Comparison of ENCODE assay signal across 8 cellular contexts in the genomic region with DNA sequence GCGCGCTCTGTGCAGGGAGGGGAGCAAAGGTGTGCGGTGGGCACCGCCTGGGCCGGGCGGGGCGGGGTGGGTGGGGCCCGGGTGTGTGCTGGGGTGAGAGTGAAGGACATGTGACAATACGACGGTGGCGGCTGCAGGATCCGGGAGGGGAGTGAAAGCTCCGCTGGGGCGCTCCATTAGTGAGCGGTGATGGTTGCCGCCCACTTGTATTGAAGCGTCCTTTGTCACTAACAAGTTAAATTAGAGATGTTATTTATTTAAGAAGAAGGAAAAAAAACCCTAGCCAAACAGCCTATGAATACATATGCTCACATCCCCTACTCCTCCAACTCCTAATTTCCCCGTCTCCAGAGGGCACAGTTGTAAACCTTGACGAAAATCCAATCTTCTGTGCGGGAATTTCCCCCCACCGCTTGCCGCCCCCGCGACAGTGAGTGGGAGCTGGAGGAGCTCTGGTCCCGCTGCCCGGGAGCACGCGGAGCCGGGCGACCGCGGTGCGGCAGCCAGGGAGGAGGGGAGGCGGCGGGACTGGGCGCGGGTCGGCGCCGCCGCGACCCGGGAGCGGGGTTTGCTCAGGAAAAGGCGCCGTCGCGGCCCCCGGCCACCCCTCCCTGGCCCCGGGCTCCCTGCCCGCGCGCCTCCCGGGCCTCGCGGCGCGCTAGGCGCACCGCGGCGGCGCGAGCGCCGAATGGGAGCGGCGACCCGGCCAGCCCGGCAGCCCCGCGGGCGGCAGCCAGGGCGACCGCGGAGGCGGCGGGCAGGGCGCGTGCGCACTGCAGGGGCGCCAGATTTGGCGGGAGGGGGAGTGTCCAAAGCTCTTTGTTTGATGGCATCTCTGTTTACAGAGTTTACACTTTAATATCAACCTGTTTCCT. TPM values are rescaled to one million over a fixed set of nuclear protein-coding genes. Genes with fewer than 3 reads are reported as not detected.
DNase-seq lines count a peak whose midpoint lies in the region; ATAC-seq and TF ChIP-seq lines count a peak whose summit lies in the region.

MYB (plus strand) TSS at position 851 of the 875 bp plus-strand sequence. CDS start 206 bp downstream, outside the sequence.

- 1% methylated on average over 52 to 83 of the region's 83 CpGs for WGBS in spleen, 5 donors

- H3K27ac ChIP-seq in spleen = peak within 1 kb of the TSS in 5 of 8 donors; percentile 35 to 76 (median 68)

- DNase-seq in NK-92 treated with Interleukin-12 subunit alpha and Interleukin-12 subunit beta, amount 100 ng/mL, for 24 hours (lab: John Stamatoyannopoulos, UW) = peak; percentile 72
- no peak for DNase-seq in NK-92 (lab: John Stamatoyannopoulos, UW; ENCODE audit: unreplicated experiment)
- DNase-seq in NCI-H187 treated with DMSO at 0.1 percent for 48 hours (lab: John Stamatoyannopoulos, UW) = peak; percentile 69
- DNase-seq in T-helper 17 cell = peak; percentile 53 to 63 (median 60)
- peak; percentile 29 for DNase-seq in amniotic epithelial cell (ENCODE audit: low read depth)
- DNase-seq in spleen = peak; percentile 91

- peaks cover 21% of the 10 kb centered on the region for H3K4me1 Mint-ChIP-seq in T-helper 17 cell

- no peaks in the 10 kb centered on the region for H3K9me3 ChIP-seq in T-helper 17 cell (ENCODE audit: control insufficient read depth, low read length, poor library complexity, severe bottlenecking)
- H3K9me3 ChIP-seq in iPS-15b (ENCODE audit: control insufficient read depth, insufficient read depth, low read length) = no peaks in the 10 kb centered on the region
- no peaks in the 10 kb centered on the region for H3K9me3 ChIP-seq in spleen

- intact Hi-C loops in spleen (cut with DNase I; ENCODE audit: low total_unique reads) = no loop called here

- no peaks in the 10 kb centered on the region for H3K36me3 ChIP-seq in iPS-15b (ENCODE audit: control insufficient read depth, insufficient read depth, low read length)
- H3K36me3 ChIP-seq in spleen = no peaks in the 10 kb centered on the region

- no peaks in the 10 kb centered on the region for H3K27me3 Mint-ChIP-seq in T-helper 17 cell

- TF ChIP-seq CTCF in spleen (IDR thresholded peaks at IDR 0.05 in 8 of 11, conservative IDR thresholded peaks at IDR 0.05 in 3 of 11) = peak in 2 of 11 experiments; percentile 10 to 22

- H3K4me1 ChIP-seq in iPS-15b (ENCODE audit: control insufficient read depth, insufficient read depth, low read length) = peaks cover 6% of the 10 kb centered on the region
- H3K4me1 ChIP-seq in spleen = peaks cover 17 to 55% (median 40%) of the 10 kb centered on the region in 6 donors

- no peaks in the 10 kb centered on the region for H3K36me3 Mint-ChIP-seq in T-helper 17 cell (ENCODE audit: low read depth)

- peak within 1 kb of the TSS; percentile 73 for H3K4me3 ChIP-seq in iPS-15b (ENCODE audit: low read depth, low read length)
- peak within 1 kb of the TSS; percentile 53 to 88 (median 66) for H3K4me3 ChIP-seq in spleen

- peak within 1 kb of the TSS; percentile 39 for H3K27ac Mint-ChIP-seq in T-helper 17 cell

- no peak for TF ChIP-seq POLR2A in spleen (IDR thresholded peaks at IDR 0.05)

- H3K4me3 Mint-ChIP-seq in T-helper 17 cell = peak within 1 kb of the TSS; percentile 95

- H3K27me3 ChIP-seq in iPS-15b (ENCODE audit: control insufficient read depth, insufficient read depth, low read length) = peaks cover 25% of the 10 kb centered on the region
- peaks cover 0 to 47% (median 27%) of the 10 kb centered on the region in 7 donors for H3K27me3 ChIP-seq in spleen (replicated peaks in 1 of 7)

- H3K9ac ChIP-seq in iPS-15b (ENCODE audit: low read depth, low read length) = peak within 1 kb of the TSS; percentile 47

- ATAC-seq in HG02981 (IDR thresholded peaks at IDR 0.05; ENCODE audit: unreplicated experiment) (peak; percentile 22), T-helper 17 cell (peak; percentile 59)

RNA-seq across cellular contexts. Expression of gene MYB, which starts in this region (rescaled TPM):
- total RNA-seq in T-helper 17 cell (1 to 10 TPM; 1.3 to 3.7 TPM), spleen (1 to 10 TPM in 6 of 7 donors, under 1 TPM in 1; 0.94 to 6.6 (median 3.1) TPM)
- polyA plus RNA-seq in spleen = 1 to 10 TPM in 1 of 3 donors, under 1 TPM in 2; 0.45 to 1.3 (median 0.87) TPM
